Comparison of ENCODE assay signal across 1 cellular context in genomic region chr3:42092006-42092405, GRCh38.
A peak's percentile ranks its signal among the peaks of the same experiment; 100 is the strongest.
TF ChIP-seq lines count a peak whose summit lies in the region.

No MANE protein-coding gene starts in this region.

TF ChIP-seq in GM12878, 131 proteins besides CTCF, POLR2A, EP300 and RAD21 (continued from another document):
- TF ChIP-seq ATF3 (IDR thresholded peaks at IDR 0.05; ENCODE audit: borderline replicate concordance, extremely low read depth, low read depth, low read length): no peak
- TF ChIP-seq ZNF687 (IDR thresholded peaks at IDR 0.05): 0 out of 2 replicates have a peak, but pooled peaks have one; percentile 32
- no peak for TF ChIP-seq CHD2 (IDR thresholded peaks at IDR 0.05; ENCODE audit: borderline replicate concordance, low read depth, low read length)
- no peak for TF ChIP-seq MXI1 (IDR thresholded peaks at IDR 0.05; ENCODE audit: low read depth, low read length)
- TF ChIP-seq SREBF2 (IDR thresholded peaks at IDR 0.05; ENCODE audit: low read length): no peak
